Comparison of ENCODE assay signal across 18 cellular contexts in the genomic region with DNA sequence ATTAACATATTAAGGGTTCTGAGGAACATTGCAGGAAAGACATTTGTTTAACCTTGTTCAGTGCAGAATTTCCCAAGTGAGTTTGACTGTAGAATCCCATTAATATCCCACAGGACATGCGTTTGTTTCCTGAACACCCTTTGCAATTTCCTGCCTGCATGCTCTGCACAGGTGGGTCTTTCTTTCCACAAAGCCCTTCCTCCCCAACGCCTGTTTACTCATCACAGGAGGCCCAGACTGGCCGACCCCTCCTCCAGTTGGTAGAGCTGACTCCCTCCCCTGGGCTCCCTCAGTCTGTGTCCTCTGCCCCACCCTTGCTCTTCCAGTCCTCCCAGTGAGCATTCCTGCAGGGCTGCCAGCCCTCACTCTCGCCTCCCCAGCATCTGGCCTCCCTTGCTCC. TPM values are rescaled to one million over a fixed set of nuclear protein-coding genes. Genes with fewer than 3 reads are reported as not detected.
DNase-seq lines count a peak whose midpoint lies in the region; FAIRE-seq and TF ChIP-seq lines count a peak whose summit lies in the region.
"Had no signal": no experiment of that assay in that cellular context is flagged by ENCODE, and none has a peak within 500 bp of the region (broad histone marks: within the 10 kb centered on the region; RNA-seq: fewer than 3 reads in every experiment).

No MANE protein-coding gene starts in this region.

- H3K4me2 ChIP-seq in endothelial cell of umbilical vein (ENCODE audit: insufficient read depth, low read length), result no peak overlapping the region

- no peaks in the 10 kb centered on the region for H3K9me3 ChIP-seq in endothelial cell of umbilical vein (replicated peaks; ENCODE audit: control insufficient read depth, insufficient read depth, low read length)
- no peaks in the 10 kb centered on the region for H3K9me3 ChIP-seq in sigmoid colon
- H3K9me3 ChIP-seq in esophagus muscularis mucosa, result no peaks in the 10 kb centered on the region
- H3K9me3 ChIP-seq: MG63, psoas muscle had no signal

- H3K27ac ChIP-seq in endothelial cell of umbilical vein (ENCODE audit: insufficient read depth, low read depth, low read length), result peak overlapping the region; percentile 28
- H3K27ac ChIP-seq in sigmoid colon, result no peak overlapping the region
- no peak overlapping the region for H3K27ac ChIP-seq in esophagus muscularis mucosa (replicated peaks in 1 of 4)
- H3K27ac ChIP-seq: cardiac muscle cell, psoas muscle had no signal

- H3K27me3 ChIP-seq in endothelial cell of umbilical vein (ENCODE audit: control insufficient read depth in 2 of 2, insufficient read depth in 2 of 2, low read length in 2 of 2), result no peaks in the 10 kb centered on the region
- H3K27me3 ChIP-seq in sigmoid colon, result no peaks in the 10 kb centered on the region
- no peaks in the 10 kb centered on the region for H3K27me3 ChIP-seq in esophagus muscularis mucosa
- H3K27me3 ChIP-seq: cardiac muscle cell, MG63 had no signal

- WGBS in sigmoid colon, 2 donors, result 31 to 46% methylated on average over 4 of the region's 4 CpGs
- WGBS in esophagus muscularis mucosa, result 60% methylated on average over 4 of the region's 4 CpGs

- H3K36me3 ChIP-seq in endothelial cell of umbilical vein (ENCODE audit: control insufficient read depth in 2 of 2, extremely low read depth in 1 of 2, insufficient read depth in 2 of 2, low read length in 2 of 2) (no peaks in the 10 kb centered on the region), sigmoid colon (no peaks in the 10 kb centered on the region), esophagus muscularis mucosa (no peaks in the 10 kb centered on the region)
- H3K36me3 ChIP-seq: cardiac muscle cell, MG63 had no signal

- H2AFZ ChIP-seq in endothelial cell of umbilical vein (ENCODE audit: low read depth, low read length), result no peak overlapping the region

- POLR2A ChIA-PET in endothelial cell of umbilical vein (lab: Charles Lee), result no interaction called here

- dilution Hi-C loops in endothelial cell of umbilical vein (cut with MboI; ENCODE audit: extremely low pct_ligation_motif_present, low sequenced_read_pairs), result no loop called here

- H4K20me1 ChIP-seq in endothelial cell of umbilical vein (replicated peaks; ENCODE audit: control insufficient read depth, extremely low read depth, insufficient read depth, low read length), result no peaks in the 10 kb centered on the region

- BruUV-seq in endothelial cell of umbilical vein (replicated peaks; lab: Mats Ljungman, UMichigan), result no TSS peak

- peak; percentile 71 for FAIRE-seq in endothelial cell of umbilical vein (lab: Jason Lieb, UNC)
- FAIRE-seq: A204.1 had no signal

- no peak for TF ChIP-seq EP300 in sigmoid colon (IDR thresholded peaks at IDR 0.05)
- no peak for TF ChIP-seq EP300 in esophagus muscularis mucosa (IDR thresholded peaks at IDR 0.05)

- CTCF ChIA-PET in endothelial cell of umbilical vein (lab: Charles Lee), result interaction anchor here (1.1 kb wide), 1 partner anchor 83 kb away, joined by 5 read pairs; no protein-coding TSS in a partner anchor

- no peaks in the 10 kb centered on the region for H3K9me1 ChIP-seq in endothelial cell of umbilical vein (replicated peaks; ENCODE audit: control insufficient read depth, extremely low read depth, insufficient read depth, low read length)

- intact Hi-C loops in endothelial cell of umbilical vein (cut with micrococcal nuclease) (loop anchor here (1.0 kb wide), 1 partner anchor 57 kb away; no protein-coding TSS in a partner anchor), sigmoid colon (cut with DNase I) (no loop called here), esophagus muscularis mucosa (cut with DNase I) (no loop called here)

- TF ChIP-seq CTCF in endothelial cell of umbilical vein (IDR thresholded peaks at IDR 0.05; ENCODE audit: extremely low read depth in 1 of 2, insufficient read depth in 1 of 2, low read depth in 1 of 2, low read length in 2 of 2) (no peak), sigmoid colon (IDR thresholded peaks at IDR 0.05) (no peak), esophagus muscularis mucosa (IDR thresholded peaks at IDR 0.05) (no peak)

- H3K4me3 ChIP-seq in endothelial cell of umbilical vein (replicated peaks in 1 of 3; ENCODE audit: insufficient read depth in 1 of 3, low read depth in 1 of 3, low read length in 3 of 3) (no peak overlapping the region), sigmoid colon (no peak overlapping the region), esophagus muscularis mucosa (no peak overlapping the region)
- H3K4me3 ChIP-seq: cardiac muscle cell, MG63, psoas muscle had no signal

- no peak overlapping the region for H3K9ac ChIP-seq in endothelial cell of umbilical vein (replicated peaks; ENCODE audit: extremely low read depth, insufficient read depth, low read length)

- no peak for TF ChIP-seq POLR2A in endothelial cell of umbilical vein (IDR thresholded peaks at IDR 0.05; ENCODE audit: low read depth, low read length)
- no peak for TF ChIP-seq POLR2A in sigmoid colon (IDR thresholded peaks at IDR 0.05)
- TF ChIP-seq POLR2A in esophagus muscularis mucosa (IDR thresholded peaks at IDR 0.05; ENCODE audit: low read depth), result no peak

- DNase-seq in NCI-H2171 treated with DMSO at 0.1 percent for 48 hours (lab: John Stamatoyannopoulos, UW), result peak; percentile 38
- DNase-seq in NCI-H2171 (lab: John Stamatoyannopoulos, UW), result no peak
- peak; percentile 91 for DNase-seq in NCI-H69 (lab: John Stamatoyannopoulos, UW)
- DNase-seq in endothelial cell of umbilical vein (ENCODE audit: low read depth, low spot score), result peak; percentile 70
- peak; percentile 52 for DNase-seq in sigmoid colon
- DNase-seq in stimulated activated naive CD4-positive, alpha-beta T cell treated with Interleukin-2 at 50 U/mL for 16 hours (lab: John Stamatoyannopoulos, UW), result no peak
- DNase-seq in esophagus muscularis mucosa (ENCODE audit: extremely low spot score), result no peak
- no peak for DNase-seq in NCI-H2227 (lab: John Stamatoyannopoulos, UW; ENCODE audit: unreplicated experiment)
- DNase-seq: activated naive CD8-positive, alpha-beta T cell treated with anti-CD3 and anti-CD28 coated beads, Interleukin-2, amount 50 U/mL, for 24 hours; effector CD4-positive, alpha-beta T cell; IMR-90; MG63; midbrain; NCI-H187 treated with DMSO at 0.1 percent for 48 hours; NCI-H524; psoas muscle had no signal

- H3K79me2 ChIP-seq in endothelial cell of umbilical vein (ENCODE audit: control insufficient read depth, insufficient read depth, low read length), result no peaks in the 10 kb centered on the region

- H3K4me1 ChIP-seq in endothelial cell of umbilical vein (ENCODE audit: control insufficient read depth, extremely low read depth, insufficient read depth, low read length) (peaks cover 13% of the 10 kb centered on the region), sigmoid colon (peaks cover 0 to 12% (median 6%) of the 10 kb centered on the region in 4 donors), esophagus muscularis mucosa (no peaks in the 10 kb centered on the region)
- H3K4me1 ChIP-seq: psoas muscle had no signal

TF ChIP-seq in endothelial cell of umbilical vein, 7 proteins besides CTCF, POLR2A, EP300 and RAD21:
- TF ChIP-seq FOS (IDR thresholded peaks at IDR 0.05; ENCODE audit: borderline replicate concordance, insufficient read depth, low read length) (peak; percentile 21), MYC (IDR thresholded peaks at IDR 0.05; ENCODE audit: low read depth, low read length) (no peak)
- TF ChIP-seq, protein P1, sequence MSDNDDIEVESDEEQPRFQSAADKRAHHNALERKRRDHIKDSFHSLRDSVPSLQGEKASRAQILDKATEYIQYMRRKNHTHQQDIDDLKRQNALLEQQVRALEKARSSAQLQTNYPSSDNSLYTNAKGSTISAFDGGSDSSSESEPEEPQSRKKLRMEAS (IDR thresholded peaks at IDR 0.05; ENCODE audit: insufficient read depth, insufficient read length), result no peak

RNA-seq across cellular contexts. Expression of a gene that starts 47.5 kb away (rescaled TPM):
- total RNA-seq in endothelial cell of umbilical vein (63.8 and 65.8 TPM in 2 replicates), sigmoid colon (10 to 100 TPM; 26.0 to 99.0 (median 58.0) TPM), esophagus muscularis mucosa (10 to 100 TPM; 26.6 to 38.6 (median 32.7) TPM)
- polyA plus RNA-seq in endothelial cell of umbilical vein (19.2 and 24.9 TPM in 2 replicates), sigmoid colon (10 to 100 TPM in 1 of 3 donors, 1 to 10 TPM in 2; 1.8 to 18.1 (median 5.1) TPM)
- 30.0 and 40.4 TPM in 2 replicates for polyA plus RNA-seq in endothelial cell of umbilical vein (2011; cell fraction: cytosol; rRNA removed)
- polyA plus RNA-seq in endothelial cell of umbilical vein (2011; cell fraction: nucleus; rRNA removed), result 86.3 and 112 TPM in 2 replicates
- 45.4 and 52.0 TPM in 2 replicates for polyA plus RNA-seq in endothelial cell of umbilical vein (2012)
- polyA minus RNA-seq in endothelial cell of umbilical vein, result 44.4 and 46.0 TPM in 2 replicates
- 49.9 TPM for polyA minus RNA-seq in endothelial cell of umbilical vein (2011; cell fraction: cytosol; rRNA and poly(A)+ RNA removed)
- 54.9 and 77.7 TPM in 2 replicates for polyA minus RNA-seq in endothelial cell of umbilical vein (2011; cell fraction: nucleus; rRNA and poly(A)+ RNA removed)

Comparison
In these comparisons a context has a peak if more than half of its experiments do, and no peak if none do; other contexts are left out.
1. DNase-seq: peak in NCI-H2171 treated with DMSO at 0.1 percent for 48 hours (single experiment), NCI-H69 (single experiment), endothelial cell of umbilical vein (single experiment) and sigmoid colon (single experiment); none in NCI-H2171 (single experiment), stimulated activated naive CD4-positive, alpha-beta T cell treated with Interleukin-2 at 50 U/mL for 16 hours (single experiment), esophagus muscularis mucosa (single experiment) and NCI-H2227 (single experiment).